In genomic region chr16:1942810-1943726, GRCh38 we compare ENCODE assay signal across 8 cellular contexts.
A peak's percentile ranks its signal among the peaks of the same experiment; 100 is the strongest.
DNase-seq lines count a peak whose midpoint lies in the region; ATAC-seq lines count a peak whose summit lies in the region.

Gene MSRB1, minus strand, starts transcription at chr16:1943199. Its CDS starts 43 bp downstream, at chr16:1943156.

- H3K9me3 Mint-ChIP-seq in central memory CD8-positive, alpha-beta T cell, result no peaks in the 10 kb centered on the region

- H3K4me1 Mint-ChIP-seq in central memory CD8-positive, alpha-beta T cell, result peaks cover 11% of the 10 kb centered on the region

- peaks cover 6% of the 10 kb centered on the region for H3K36me3 Mint-ChIP-seq in central memory CD8-positive, alpha-beta T cell (ENCODE audit: insufficient read depth)

- peak within 1 kb of the TSS; percentile 59 for H3K27ac Mint-ChIP-seq in central memory CD8-positive, alpha-beta T cell (ENCODE audit: low read depth)

- ATAC-seq in GM19025 (IDR thresholded peaks at IDR 0.05; ENCODE audit: low read depth, unreplicated experiment), result peak; percentile 94
- peak; percentile 89 for ATAC-seq in HG03342 (IDR thresholded peaks at IDR 0.05; ENCODE audit: unreplicated experiment)
- peak; percentile 99 for ATAC-seq in central memory CD8-positive, alpha-beta T cell (replicated peaks; ENCODE audit: extremely low read depth, poor library complexity, severe bottlenecking)

- no peaks in the 10 kb centered on the region for H3K27me3 Mint-ChIP-seq in central memory CD8-positive, alpha-beta T cell

- peak within 1 kb of the TSS; percentile 91 for H3K4me3 Mint-ChIP-seq in central memory CD8-positive, alpha-beta T cell

- DNase-seq in AG08396 (ENCODE audit: low spot score) (peak; percentile 100), NCI-H446 (lab: John Stamatoyannopoulos, UW) (peak; percentile 98 to 99), islet precursor cell (peak; percentile 99)
- DNase-seq in activated CD4-positive, CD25-positive, alpha-beta regulatory T cell treated with anti-CD3 and anti-CD28 coated beads, Interleukin-2, amount 50 U/mL, for 16 hours (ENCODE audit: low read depth, low spot score), result peak; percentile 97
- peak; percentile 96 to 97 for DNase-seq in central memory CD8-positive, alpha-beta T cell (ENCODE audit: low spot score in 2 of 2)
- peak; percentile 99 to 100 (median 99) for DNase-seq in stimulated activated CD4-positive, alpha-beta T cell treated with anti-CD3 and anti-CD28 coated beads, Interleukin-12 subunit alpha, Interleukin-12 subunit beta, amount 100 ng/mL, for 48 hours (ENCODE audit: low read depth in 2 of 3, low spot score in 1 of 3)

Comparison
In these comparisons a context has a peak if more than half of its experiments do, and no peak if none do; other contexts are left out.
1. Peak in every context shown above with its lines: DNase-seq and ATAC-seq.